14 cellular contexts compared by ENCODE assay signal in genomic region chr16:5882087-5882661, GRCh38.
DNase-seq lines count a peak whose midpoint lies in the region; ATAC-seq and TF ChIP-seq lines count a peak whose summit lies in the region.
"Had no signal": no experiment of that assay in that cellular context is flagged by ENCODE, and none has a peak within 500 bp of the region (broad histone marks: within the 10 kb centered on the region; RNA-seq: fewer than 3 reads in every experiment).

No MANE protein-coding gene starts in this region.

- WGBS in endodermal cell (ENCODE audit: insufficient coverage in 1 of 2, insufficient read length in 1 of 2), 2 experiments: 94 to 96% methylated on average over 4 of the region's 4 CpGs
- 88% methylated on average over 4 of the region's 4 CpGs for WGBS in esophagus muscularis mucosa
- 58 to 64% (median 62%) methylated on average over 4 of the region's 4 CpGs for WGBS in psoas muscle, 3 donors

- H3K4me1 ChIP-seq in endodermal cell (ENCODE audit: control insufficient read depth, insufficient read depth, low read length): no peaks in the 10 kb centered on the region
- no peaks in the 10 kb centered on the region for H3K4me1 ChIP-seq in esophagus muscularis mucosa
- H3K4me1 ChIP-seq in psoas muscle: no peaks in the 10 kb centered on the region
- H3K4me1 ChIP-seq: A549, HAP-1 had no signal

- no peak for TF ChIP-seq EP300 in esophagus muscularis mucosa (IDR thresholded peaks at IDR 0.05)

- no peaks in the 10 kb centered on the region for H3K27me3 Mint-ChIP-seq in endodermal cell (ENCODE audit: insufficient read depth)

- DNase-seq in HT-29 (ENCODE audit: low spot score) (peak; percentile 7), SK-MEL-5 (ENCODE audit: low read depth, low spot score) (peak; percentile 5), endodermal cell (peak; percentile 56), esophagus muscularis mucosa (ENCODE audit: extremely low spot score) (no peak), cerebellum (ENCODE audit: low spot score) (no peak), psoas muscle (no peak)
- DNase-seq: CD8-positive, alpha-beta T cell; COR-L47; DND-41; GDM1; GOT3 had no signal

- in situ Hi-C loops in SK-MEL-5 (cut with HindIII; ENCODE audit: low pct_unique_long_range_greater_than_20kb, low sequenced_read_pairs): no loop called here

- intact Hi-C loops in esophagus muscularis mucosa (cut with DNase I): no loop called here
- intact Hi-C loops in psoas muscle (cut with DNase I): no loop called here

- no peak overlapping the region for H3K9ac ChIP-seq in endodermal cell (ENCODE audit: extremely low read depth, low read length, poor library complexity, severe bottlenecking)

- no peaks in the 10 kb centered on the region for H3K9me3 Mint-ChIP-seq in endodermal cell
- H3K9me3 Mint-ChIP-seq: CD8-positive, alpha-beta T cell had no signal

- no peak for TF ChIP-seq POLR2A in esophagus muscularis mucosa (IDR thresholded peaks at IDR 0.05; ENCODE audit: low read depth)

- no peaks in the 10 kb centered on the region for H3K27me3 ChIP-seq in endodermal cell (ENCODE audit: control insufficient read depth, insufficient read depth, low read length, poor library complexity, severe bottlenecking)
- H3K27me3 ChIP-seq in esophagus muscularis mucosa: no peaks in the 10 kb centered on the region
- H3K27me3 ChIP-seq in psoas muscle (ENCODE audit: insufficient read depth in 3 of 3, low read length in 2 of 3): no peaks in the 10 kb centered on the region

- H3K27ac Mint-ChIP-seq in endodermal cell: no peak overlapping the region
- H3K27ac Mint-ChIP-seq: CD14-positive monocyte; CD8-positive, alpha-beta T cell had no signal

- no peaks in the 10 kb centered on the region for H3K4me1 Mint-ChIP-seq in endodermal cell
- H3K4me1 Mint-ChIP-seq: CD14-positive monocyte had no signal

- no peak overlapping the region for H3K27ac ChIP-seq in endodermal cell (ENCODE audit: low read depth, low read length)
- H3K27ac ChIP-seq in esophagus muscularis mucosa (replicated peaks in 1 of 4): no peak overlapping the region
- no peak overlapping the region for H3K27ac ChIP-seq in psoas muscle
- H3K27ac ChIP-seq: A549 had no signal

- H3K4me3 Mint-ChIP-seq in endodermal cell: no peak overlapping the region
- H3K4me3 Mint-ChIP-seq: CD14-positive monocyte; CD8-positive, alpha-beta T cell had no signal

- H3K9me3 ChIP-seq in endodermal cell (ENCODE audit: control insufficient read depth, low read length) (no peaks in the 10 kb centered on the region), esophagus muscularis mucosa (no peaks in the 10 kb centered on the region), psoas muscle (no peaks in the 10 kb centered on the region)
- H3K9me3 ChIP-seq: A549, HAP-1 had no signal

- no peaks in the 10 kb centered on the region for H3K36me3 ChIP-seq in endodermal cell (ENCODE audit: control insufficient read depth, insufficient read depth, low read length)
- H3K36me3 ChIP-seq in esophagus muscularis mucosa: no peaks in the 10 kb centered on the region
- H3K36me3 ChIP-seq in psoas muscle (ENCODE audit: insufficient read depth in 1 of 2, low read depth in 1 of 2): no peaks in the 10 kb centered on the region
- H3K36me3 ChIP-seq: HAP-1 had no signal

- TF ChIP-seq CTCF in endodermal cell (conservative IDR thresholded peaks at IDR 0.05): no peak
- TF ChIP-seq CTCF in esophagus muscularis mucosa (IDR thresholded peaks at IDR 0.05): no peak
- no peak for TF ChIP-seq CTCF in psoas muscle (IDR thresholded peaks at IDR 0.05)

- no peaks in the 10 kb centered on the region for H3K36me3 Mint-ChIP-seq in endodermal cell (ENCODE audit: low read depth)
- H3K36me3 Mint-ChIP-seq: CD14-positive monocyte; CD8-positive, alpha-beta T cell had no signal

- ATAC-seq in psoas muscle: no peak
- ATAC-seq: A549; CD8-positive, alpha-beta T cell had no signal

- no peak overlapping the region for H3K4me3 ChIP-seq in endodermal cell (ENCODE audit: low read length)
- H3K4me3 ChIP-seq in esophagus muscularis mucosa: no peak overlapping the region
- no peak overlapping the region for H3K4me3 ChIP-seq in psoas muscle
- H3K4me3 ChIP-seq: A549, HAP-1 had no signal

Comparison
In these comparisons a context has a peak if more than half of its experiments do, and no peak if none do; other contexts are left out.
1. DNase-seq: peak in HT-29 (single experiment), SK-MEL-5 (single experiment) and endodermal cell (single experiment); none in esophagus muscularis mucosa (single experiment), cerebellum (single experiment) and psoas muscle (0 of 2).